In genomic region chr19:47514151-47514868, GRCh38 we compare ENCODE assay signal across 8 cellular contexts. TPM values are rescaled to one million over a fixed set of nuclear protein-coding genes. Genes with fewer than 3 reads are reported as not detected.
A peak's percentile ranks its signal among the peaks of the same experiment; 100 is the strongest.
DNase-seq lines count a peak whose midpoint lies in the region; TF ChIP-seq lines count a peak whose summit lies in the region.

No MANE protein-coding gene starts in this region.

- CTCF ChIA-PET in BJ (lab: Yijun Ruan, JAX), result interaction anchor here (1.0 to 2.8 kb wide), 8 partner anchors 11 to 186 kb away, joined by 3 to 25 read pairs (median 8); partner anchors contain the start of gene KPTN

- POLR2A ChIA-PET in BJ (lab: Charles Lee), result no interaction called here

- DNase-seq in BJ (ENCODE audit: low read depth) (no peak), HFF-Myc (ENCODE audit: extremely low read depth, low read depth) (no peak), NCI-H1048 (lab: John Stamatoyannopoulos, UW) (no peak), T-helper 9 cell (no peak), NCI-H1694 treated with DMSO at 0.1 percent for 48 hours (lab: John Stamatoyannopoulos, UW) (no peak)
- DNase-seq in activated T-helper 1 cell treated with anti-CD3 and anti-CD28 coated beads, Interleukin-12 subunit alpha, Interleukin-12 subunit beta, Interleukin-2, Interleukin-4 antibody, amounts not matched to agents 30 ng/mL and 10 ng/mL and 1 ng/mL, durations not matched to agents 14 hours and 24 hours and 36 hours (ENCODE audit: low spot score), result no peak

- TF ChIP-seq CTCF in BJ (IDR thresholded peaks at IDR 0.05; ENCODE audit: insufficient read depth, low read depth, low read length) (no peak), HFF-Myc (IDR thresholded peaks at IDR 0.05; ENCODE audit: low read depth, low read length, missing control alignments) (no peak)

- H3K4me3 Mint-ChIP-seq in activated T-helper 1 cell treated with anti-CD3 and anti-CD28 coated beads, Interleukin-12 subunit alpha, Interleukin-12 subunit beta, Interleukin-2, Interleukin-4 antibody, amounts not matched to agents 30 ng/mL and 10 ng/mL and 1 ng/mL, durations not matched to agents 14 hours and 24 hours and 36 hours, result peak overlapping the region; percentile 95
- peak overlapping the region; percentile 98 for H3K4me3 Mint-ChIP-seq in stimulated activated naive CD8-positive, alpha-beta T cell treated with anti-CD3 and anti-CD28 coated beads, Interleukin-15, Interleukin-2, amounts not matched to agents 100 ng/mL and 50 ng/mL, for 24 hours

- peaks cover 4% of the 10 kb centered on the region for H3K27me3 Mint-ChIP-seq in activated T-helper 1 cell treated with anti-CD3 and anti-CD28 coated beads, Interleukin-12 subunit alpha, Interleukin-12 subunit beta, Interleukin-2, Interleukin-4 antibody, amounts not matched to agents 30 ng/mL and 10 ng/mL and 1 ng/mL, durations not matched to agents 14 hours and 24 hours and 36 hours (ENCODE audit: insufficient read depth)
- peaks cover 4% of the 10 kb centered on the region for H3K27me3 Mint-ChIP-seq in stimulated activated naive CD8-positive, alpha-beta T cell treated with anti-CD3 and anti-CD28 coated beads, Interleukin-15, Interleukin-2, amounts not matched to agents 100 ng/mL and 50 ng/mL, for 24 hours

- H3K36me3 Mint-ChIP-seq in activated T-helper 1 cell treated with anti-CD3 and anti-CD28 coated beads, Interleukin-12 subunit alpha, Interleukin-12 subunit beta, Interleukin-2, Interleukin-4 antibody, amounts not matched to agents 30 ng/mL and 10 ng/mL and 1 ng/mL, durations not matched to agents 14 hours and 24 hours and 36 hours (ENCODE audit: low read depth), result peaks cover 9% of the 10 kb centered on the region
- H3K36me3 Mint-ChIP-seq in stimulated activated naive CD8-positive, alpha-beta T cell treated with anti-CD3 and anti-CD28 coated beads, Interleukin-15, Interleukin-2, amounts not matched to agents 100 ng/mL and 50 ng/mL, for 24 hours (ENCODE audit: low read depth), result peaks cover 4% of the 10 kb centered on the region

- H3K36me3 ChIP-seq in BJ (ENCODE audit: control insufficient read depth, insufficient read depth, low read length), result peaks cover 3% of the 10 kb centered on the region; the same call in 1 of the 2 replicates

- H3K4me3 ChIP-seq in BJ (ENCODE audit: low read depth, low read length) (peak overlapping the region; percentile 78), HFF-Myc (replicated peaks; ENCODE audit: low read depth, low read length) (peak overlapping the region; percentile 87), iPS-11a (ENCODE audit: low read depth, low read length) (peak overlapping the region; percentile 94)

- intact Hi-C loops in activated T-helper 1 cell treated with anti-CD3 and anti-CD28 coated beads, Interleukin-12 subunit alpha, Interleukin-12 subunit beta, Interleukin-2, Interleukin-4 antibody, amounts not matched to agents 30 ng/mL and 10 ng/mL and 1 ng/mL, durations not matched to agents 14 hours and 24 hours and 36 hours (cut with micrococcal nuclease), result loop anchor here (10.0 kb wide), 1 partner anchor 850 kb away; the partner anchor contains the start of genes SYNGR4 and TMEM143

- H3K9me3 Mint-ChIP-seq in activated T-helper 1 cell treated with anti-CD3 and anti-CD28 coated beads, Interleukin-12 subunit alpha, Interleukin-12 subunit beta, Interleukin-2, Interleukin-4 antibody, amounts not matched to agents 30 ng/mL and 10 ng/mL and 1 ng/mL, durations not matched to agents 14 hours and 24 hours and 36 hours, result no peaks in the 10 kb centered on the region
- no peaks in the 10 kb centered on the region for H3K9me3 Mint-ChIP-seq in stimulated activated naive CD8-positive, alpha-beta T cell treated with anti-CD3 and anti-CD28 coated beads, Interleukin-15, Interleukin-2, amounts not matched to agents 100 ng/mL and 50 ng/mL, for 24 hours

- H3K27me3 ChIP-seq in BJ (ENCODE audit: control insufficient read depth, insufficient read depth, low read length), result no peaks in the 10 kb centered on the region

- H3K4me1 Mint-ChIP-seq in activated T-helper 1 cell treated with anti-CD3 and anti-CD28 coated beads, Interleukin-12 subunit alpha, Interleukin-12 subunit beta, Interleukin-2, Interleukin-4 antibody, amounts not matched to agents 30 ng/mL and 10 ng/mL and 1 ng/mL, durations not matched to agents 14 hours and 24 hours and 36 hours (ENCODE audit: low read depth), result peaks cover 69% of the 10 kb centered on the region
- peaks cover 83% of the 10 kb centered on the region for H3K4me1 Mint-ChIP-seq in stimulated activated naive CD8-positive, alpha-beta T cell treated with anti-CD3 and anti-CD28 coated beads, Interleukin-15, Interleukin-2, amounts not matched to agents 100 ng/mL and 50 ng/mL, for 24 hours (ENCODE audit: low read depth)

- H3K27ac Mint-ChIP-seq in activated T-helper 1 cell treated with anti-CD3 and anti-CD28 coated beads, Interleukin-12 subunit alpha, Interleukin-12 subunit beta, Interleukin-2, Interleukin-4 antibody, amounts not matched to agents 30 ng/mL and 10 ng/mL and 1 ng/mL, durations not matched to agents 14 hours and 24 hours and 36 hours, result peak overlapping the region; percentile 92
- H3K27ac Mint-ChIP-seq in stimulated activated naive CD8-positive, alpha-beta T cell treated with anti-CD3 and anti-CD28 coated beads, Interleukin-15, Interleukin-2, amounts not matched to agents 100 ng/mL and 50 ng/mL, for 24 hours, result peak overlapping the region; percentile 92

RNA-seq across cellular contexts. Expression of gene NAPA, which starts 0.6 kb away (rescaled TPM):
- 100 and 203 TPM in 2 replicates for polyA plus RNA-seq in BJ (2011; rRNA removed)
- 105 and 159 TPM in 2 replicates for polyA minus RNA-seq in BJ (2011; rRNA and poly(A)+ RNA removed)
- total RNA-seq in activated T-helper 1 cell treated with anti-CD3 and anti-CD28 coated beads, Interleukin-12 subunit alpha, Interleukin-12 subunit beta, Interleukin-2, Interleukin-4 antibody, amounts not matched to agents 30 ng/mL and 10 ng/mL and 1 ng/mL, durations not matched to agents 14 hours and 24 hours and 36 hours, result 66.4 and 68.7 TPM in 2 replicates

RNA-seq across cellular contexts. Expression of gene KPTN, which starts 30.3 kb away (rescaled TPM):
- polyA plus RNA-seq in BJ (2011; rRNA removed), result 7.0 and 12.1 TPM in 2 replicates
- polyA minus RNA-seq in BJ (2011; rRNA and poly(A)+ RNA removed), result 4.4 and 8.2 TPM in 2 replicates
- 9.6 and 10.8 TPM in 2 replicates for total RNA-seq in activated T-helper 1 cell treated with anti-CD3 and anti-CD28 coated beads, Interleukin-12 subunit alpha, Interleukin-12 subunit beta, Interleukin-2, Interleukin-4 antibody, amounts not matched to agents 30 ng/mL and 10 ng/mL and 1 ng/mL, durations not matched to agents 14 hours and 24 hours and 36 hours

RNA-seq across cellular contexts. Expression of gene SLC8A2, which starts 42.6 kb away (rescaled TPM):
- 0.02 TPM in 1 of 2 replicates, not detected in the other for polyA plus RNA-seq in BJ (2011; rRNA removed)
- 0.62 TPM in 1 of 2 replicates, not detected in the other for polyA minus RNA-seq in BJ (2011; rRNA and poly(A)+ RNA removed)
- 0.05 TPM in 1 of 2 replicates, not detected in the other for total RNA-seq in activated T-helper 1 cell treated with anti-CD3 and anti-CD28 coated beads, Interleukin-12 subunit alpha, Interleukin-12 subunit beta, Interleukin-2, Interleukin-4 antibody, amounts not matched to agents 30 ng/mL and 10 ng/mL and 1 ng/mL, durations not matched to agents 14 hours and 24 hours and 36 hours

RNA-seq across cellular contexts. Expression of gene ZNF541, which starts 58.6 kb away (rescaled TPM):
- polyA plus RNA-seq in BJ (2011; rRNA removed), result 0.05 and 0.06 TPM in 2 replicates
- not detected in 2 replicates for polyA minus RNA-seq in BJ (2011; rRNA and poly(A)+ RNA removed)
- total RNA-seq in activated T-helper 1 cell treated with anti-CD3 and anti-CD28 coated beads, Interleukin-12 subunit alpha, Interleukin-12 subunit beta, Interleukin-2, Interleukin-4 antibody, amounts not matched to agents 30 ng/mL and 10 ng/mL and 1 ng/mL, durations not matched to agents 14 hours and 24 hours and 36 hours, result 0.05 and 0.39 TPM in 2 replicates
